In the genomic region with DNA sequence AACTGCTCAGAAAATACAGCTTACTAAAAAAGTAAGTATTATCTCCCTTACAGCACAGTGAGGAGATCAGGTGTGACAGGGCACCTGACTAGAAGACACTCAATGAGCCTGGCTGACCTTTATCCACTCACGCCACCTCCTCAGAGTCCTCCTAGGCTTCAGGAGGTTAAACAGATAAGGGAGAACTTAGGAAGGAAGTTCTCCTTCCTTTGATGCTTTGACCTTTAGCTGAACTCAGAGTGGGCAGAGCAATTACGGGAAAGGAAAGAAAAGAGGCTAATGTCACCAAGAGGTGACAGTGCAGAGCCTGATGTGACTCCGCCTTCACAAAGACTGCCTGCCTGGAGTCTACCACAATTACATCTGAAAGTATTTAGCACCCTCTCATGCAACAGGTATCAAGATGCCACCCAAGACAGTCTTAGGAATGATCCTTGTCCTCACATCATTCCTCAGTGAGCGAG, we compare ENCODE assay signal across 8 cellular contexts. TPM values are rescaled to one million over a fixed set of nuclear protein-coding genes. Genes with fewer than 3 reads are reported as not detected.
DNase-seq lines count a peak whose midpoint lies in the region; ATAC-seq and TF ChIP-seq lines count a peak whose summit lies in the region.

No MANE protein-coding gene starts in this region.

- H3K4me3 Mint-ChIP-seq in activated naive CD8-positive, alpha-beta T cell treated with anti-CD3 and anti-CD28 coated beads for 36 hours, result peak overlapping the region; percentile 55
- no peak overlapping the region for H3K4me3 Mint-ChIP-seq in WTC11

- H3K36me3 Mint-ChIP-seq in activated naive CD8-positive, alpha-beta T cell treated with anti-CD3 and anti-CD28 coated beads for 36 hours, result peaks cover 22% of the 10 kb centered on the region
- no peaks in the 10 kb centered on the region for H3K36me3 Mint-ChIP-seq in WTC11

- no peak for TF ChIP-seq CTCF in transverse colon (IDR thresholded peaks at IDR 0.05)
- no peak for TF ChIP-seq CTCF in tibial nerve (IDR thresholded peaks at IDR 0.05)
- TF ChIP-seq CTCF in WTC11 (IDR thresholded peaks at IDR 0.05), result no peak

- peak overlapping the region in 2 of 4 donors; percentile 6 to 28 for H3K27ac ChIP-seq in transverse colon
- no peak overlapping the region for H3K27ac ChIP-seq in tibial nerve

- TF ChIP-seq EP300 in transverse colon (IDR thresholded peaks at IDR 0.05; ENCODE audit: low read depth) (no peak), tibial nerve (IDR thresholded peaks at IDR 0.05) (peak in 1 of 2 donors; percentile 37)

- peaks cover 12 to 63% (median 25%) of the 10 kb centered on the region in 4 donors for H3K4me1 ChIP-seq in transverse colon
- H3K4me1 ChIP-seq in tibial nerve, result peaks cover 0 to 51% (median 13%) of the 10 kb centered on the region in 4 donors

- WGBS in transverse colon (ENCODE audit: low coverage in 1 of 2), 2 donors, result 53 to 58% methylated on average over 4 of the region's 4 CpGs
- 72 to 78% methylated on average over 4 of the region's 4 CpGs for WGBS in tibial nerve, 2 donors

- peaks cover 58% of the 10 kb centered on the region for H3K4me1 Mint-ChIP-seq in activated naive CD8-positive, alpha-beta T cell treated with anti-CD3 and anti-CD28 coated beads for 36 hours
- H3K4me1 Mint-ChIP-seq in WTC11, result peaks cover 16% of the 10 kb centered on the region

- H3K27me3 ChIP-seq in transverse colon (no peaks in the 10 kb centered on the region), tibial nerve (no peaks in the 10 kb centered on the region)

- H3K9me3 Mint-ChIP-seq in activated naive CD8-positive, alpha-beta T cell treated with anti-CD3 and anti-CD28 coated beads for 36 hours, result no peaks in the 10 kb centered on the region
- H3K9me3 Mint-ChIP-seq in WTC11, result no peaks in the 10 kb centered on the region

- no peaks in the 10 kb centered on the region for H3K27me3 Mint-ChIP-seq in activated naive CD8-positive, alpha-beta T cell treated with anti-CD3 and anti-CD28 coated beads for 36 hours
- H3K27me3 Mint-ChIP-seq in WTC11 (ENCODE audit: low read depth), result no peaks in the 10 kb centered on the region

- H3K27ac Mint-ChIP-seq in activated naive CD8-positive, alpha-beta T cell treated with anti-CD3 and anti-CD28 coated beads for 36 hours, result peak overlapping the region; percentile 79
- no peak overlapping the region for H3K27ac Mint-ChIP-seq in WTC11

- POLR2A ChIA-PET in WTC11 (lab: Charles Lee), result no interaction called here

- in situ Hi-C loops in transverse colon (cut with MboI; ENCODE audit: low pct_ligation_motif_present in 1 of 4, low pct_unique_long_range_greater_than_20kb in 1 of 4, low sequenced_read_pairs in 3 of 4), result no loop called here

- H3K36me3 ChIP-seq in transverse colon (peaks cover 0 to 5% (median 0%) of the 10 kb centered on the region in 4 donors), tibial nerve (no peaks in the 10 kb centered on the region)

- H3K9me3 ChIP-seq in transverse colon, result no peaks in the 10 kb centered on the region
- no peaks in the 10 kb centered on the region for H3K9me3 ChIP-seq in tibial nerve

- TF ChIP-seq POLR2A in transverse colon (IDR thresholded peaks at IDR 0.05), result no peak
- no peak for TF ChIP-seq POLR2A in tibial nerve (IDR thresholded peaks at IDR 0.05)

- H3K4me3 ChIP-seq in transverse colon (no peak overlapping the region), tibial nerve (no peak overlapping the region)

- intact Hi-C loops in transverse colon (cut with DNase I; ENCODE audit: low total_unique reads), result no loop called here

- CTCF ChIA-PET in WTC11 (lab: Charles Lee), result no interaction called here

- peak; percentile 52 for ATAC-seq in HG03378 (IDR thresholded peaks at IDR 0.05; ENCODE audit: unreplicated experiment)
- ATAC-seq in WTC11, result no peak

- DNase-seq in activated naive CD4-positive, alpha-beta T cell treated with Interleukin-2 at 50 U/mL for 16 hours, result peak; percentile 9
- no peak for DNase-seq in activated naive CD4-positive, alpha-beta T cell (lab: John Stamatoyannopoulos, UW)
- peak; percentile 22 for DNase-seq in activated naive CD8-positive, alpha-beta T cell treated with anti-CD3 and anti-CD28 coated beads for 36 hours
- DNase-seq in transverse colon, result peak; percentile 15
- DNase-seq in tibial nerve (ENCODE audit: low spot score in 2 of 2), result no peak
- DNase-seq in AG08396 (ENCODE audit: low spot score), result no peak
- DNase-seq in WTC11 (ENCODE audit: low spot score), result no peak

TF ChIP-seq in WTC11, 78 proteins besides CTCF, POLR2A, EP300 and RAD21:
- TF ChIP-seq, protein P1, sequence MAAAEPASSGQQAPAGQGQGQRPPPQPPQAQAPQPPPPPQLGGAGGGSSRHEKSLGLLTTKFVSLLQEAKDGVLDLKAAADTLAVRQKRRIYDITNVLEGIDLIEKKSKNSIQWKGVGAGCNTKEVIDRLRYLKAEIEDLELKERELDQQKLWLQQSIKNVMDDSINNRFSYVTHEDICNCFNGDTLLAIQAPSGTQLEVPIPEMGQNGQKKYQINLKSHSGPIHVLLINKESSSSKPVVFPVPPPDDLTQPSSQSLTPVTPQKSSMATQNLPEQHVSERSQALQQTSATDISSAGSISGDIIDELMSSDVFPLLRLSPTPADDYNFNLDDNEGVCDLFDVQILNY (CRISPR knock-in tag; IDR thresholded peaks at IDR 0.05), result no peak
- TF ChIP-seq JUN (CRISPR knock-in tag; IDR thresholded peaks at IDR 0.05) (no peak), NR3C1 (CRISPR knock-in tag; conservative IDR thresholded peaks at IDR 0.05; ENCODE audit: low read depth) (no peak), TEAD4 (CRISPR knock-in tag; IDR thresholded peaks at IDR 0.05) (no peak), ZNF416 (CRISPR knock-in tag; IDR thresholded peaks at IDR 0.05) (no peak), ATF1 (CRISPR knock-in tag; IDR thresholded peaks at IDR 0.05) (no peak), FOXP1 (CRISPR knock-in tag; IDR thresholded peaks at IDR 0.05; ENCODE audit: borderline replicate concordance) (no peak), ELF4 (CRISPR knock-in tag; IDR thresholded peaks at IDR 0.05; ENCODE audit: low read depth) (no peak), TP53 (CRISPR knock-in tag; IDR thresholded peaks at IDR 0.05) (no peak), RELA (CRISPR knock-in tag; IDR thresholded peaks at IDR 0.05; ENCODE audit: borderline replicate concordance) (no peak)
- TF ChIP-seq, protein P2, sequence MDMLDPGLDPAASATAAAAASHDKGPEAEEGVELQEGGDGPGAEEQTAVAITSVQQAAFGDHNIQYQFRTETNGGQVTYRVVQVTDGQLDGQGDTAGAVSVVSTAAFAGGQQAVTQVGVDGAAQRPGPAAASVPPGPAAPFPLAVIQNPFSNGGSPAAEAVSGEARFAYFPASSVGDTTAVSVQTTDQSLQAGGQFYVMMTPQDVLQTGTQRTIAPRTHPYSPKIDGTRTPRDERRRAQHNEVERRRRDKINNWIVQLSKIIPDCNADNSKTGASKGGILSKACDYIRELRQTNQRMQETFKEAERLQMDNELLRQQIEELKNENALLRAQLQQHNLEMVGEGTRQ (CRISPR knock-in tag; IDR thresholded peaks at IDR 0.05), result no peak
- TF ChIP-seq, protein P3, sequence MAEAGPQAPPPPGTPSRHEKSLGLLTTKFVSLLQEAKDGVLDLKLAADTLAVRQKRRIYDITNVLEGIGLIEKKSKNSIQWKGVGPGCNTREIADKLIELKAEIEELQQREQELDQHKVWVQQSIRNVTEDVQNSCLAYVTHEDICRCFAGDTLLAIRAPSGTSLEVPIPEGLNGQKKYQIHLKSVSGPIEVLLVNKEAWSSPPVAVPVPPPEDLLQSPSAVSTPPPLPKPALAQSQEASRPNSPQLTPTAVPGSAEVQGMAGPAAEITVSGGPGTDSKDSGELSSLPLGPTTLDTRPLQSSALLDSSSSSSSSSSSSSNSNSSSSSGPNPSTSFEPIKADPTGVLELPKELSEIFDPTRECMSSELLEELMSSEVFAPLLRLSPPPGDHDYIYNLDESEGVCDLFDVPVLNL (CRISPR knock-in tag; IDR thresholded peaks at IDR 0.05; ENCODE audit: borderline replicate concordance, low read depth), result no peak
- TF ChIP-seq, protein P4, sequence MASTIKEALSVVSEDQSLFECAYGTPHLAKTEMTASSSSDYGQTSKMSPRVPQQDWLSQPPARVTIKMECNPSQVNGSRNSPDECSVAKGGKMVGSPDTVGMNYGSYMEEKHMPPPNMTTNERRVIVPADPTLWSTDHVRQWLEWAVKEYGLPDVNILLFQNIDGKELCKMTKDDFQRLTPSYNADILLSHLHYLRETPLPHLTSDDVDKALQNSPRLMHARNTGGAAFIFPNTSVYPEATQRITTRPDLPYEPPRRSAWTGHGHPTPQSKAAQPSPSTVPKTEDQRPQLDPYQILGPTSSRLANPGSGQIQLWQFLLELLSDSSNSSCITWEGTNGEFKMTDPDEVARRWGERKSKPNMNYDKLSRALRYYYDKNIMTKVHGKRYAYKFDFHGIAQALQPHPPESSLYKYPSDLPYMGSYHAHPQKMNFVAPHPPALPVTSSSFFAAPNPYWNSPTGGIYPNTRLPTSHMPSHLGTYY (CRISPR knock-in tag; IDR thresholded peaks at IDR 0.05), result no peak

RNA-seq across cellular contexts. Expression of a gene that starts 36.7 kb away (rescaled TPM):
- 10 to 100 TPM; 21.4 to 22.6 TPM for total RNA-seq in activated naive CD8-positive, alpha-beta T cell treated with anti-CD3 and anti-CD28 coated beads for 36 hours
- 100 to 1,000 TPM in 2 of 4 donors, 10 to 100 TPM in 2; 52.7 to 123 (median 97.1) TPM for total RNA-seq in transverse colon
- total RNA-seq in tibial nerve, result 100 to 1,000 TPM; 118 to 287 (median 154) TPM
- total RNA-seq in WTC11 (2021), result 6.8 to 6.9 TPM (median 6.8 TPM) in 3 replicates

Comparison
In these comparisons a context has a peak if more than half of its experiments do, and no peak if none do; other contexts are left out.
1. DNase-seq: peak in activated naive CD4-positive, alpha-beta T cell treated with Interleukin-2 at 50 U/mL for 16 hours (single experiment), activated naive CD8-positive, alpha-beta T cell treated with anti-CD3 and anti-CD28 coated beads for 36 hours (single experiment) and transverse colon (single experiment); none in activated naive CD4-positive, alpha-beta T cell (0 of 4), tibial nerve (0 of 2), AG08396 (single experiment) and WTC11 (single experiment).